ENCODE assay signal across 1 cellular context in genomic region chr9:131423171-131423581, GRCh38.
TF ChIP-seq lines count a peak whose summit lies in the region.

No MANE protein-coding gene starts in this region.

TF ChIP-seq in GM23338, 12 proteins besides CTCF, POLR2A, EP300 and RAD21 (continued from another document):
- TF ChIP-seq NANOG (IDR thresholded peaks at IDR 0.05; ENCODE audit: borderline replicate concordance) (no peak), CREB1 (CRISPR knock-in tag; IDR thresholded peaks at IDR 0.05; ENCODE audit: low read depth) (no peak), JUNB (IDR thresholded peaks at IDR 0.05; ENCODE audit: unreplicated experiment) (no peak), ZNF462 (CRISPR knock-in tag; IDR thresholded peaks at IDR 0.05) (no peak), ZNF114 (CRISPR knock-in tag; IDR thresholded peaks at IDR 0.05) (no peak), EZH2 (IDR thresholded peaks at IDR 0.05; ENCODE audit: low read depth, unreplicated experiment) (no peak), POLR2AphosphoS5 (IDR thresholded peaks at IDR 0.05; ENCODE audit: low read depth) (no peak), STAT1 (IDR thresholded peaks at IDR 0.05; ENCODE audit: unreplicated experiment) (no peak)
